Comparison of ENCODE assay signal across 12 cellular contexts in the genomic region with DNA sequence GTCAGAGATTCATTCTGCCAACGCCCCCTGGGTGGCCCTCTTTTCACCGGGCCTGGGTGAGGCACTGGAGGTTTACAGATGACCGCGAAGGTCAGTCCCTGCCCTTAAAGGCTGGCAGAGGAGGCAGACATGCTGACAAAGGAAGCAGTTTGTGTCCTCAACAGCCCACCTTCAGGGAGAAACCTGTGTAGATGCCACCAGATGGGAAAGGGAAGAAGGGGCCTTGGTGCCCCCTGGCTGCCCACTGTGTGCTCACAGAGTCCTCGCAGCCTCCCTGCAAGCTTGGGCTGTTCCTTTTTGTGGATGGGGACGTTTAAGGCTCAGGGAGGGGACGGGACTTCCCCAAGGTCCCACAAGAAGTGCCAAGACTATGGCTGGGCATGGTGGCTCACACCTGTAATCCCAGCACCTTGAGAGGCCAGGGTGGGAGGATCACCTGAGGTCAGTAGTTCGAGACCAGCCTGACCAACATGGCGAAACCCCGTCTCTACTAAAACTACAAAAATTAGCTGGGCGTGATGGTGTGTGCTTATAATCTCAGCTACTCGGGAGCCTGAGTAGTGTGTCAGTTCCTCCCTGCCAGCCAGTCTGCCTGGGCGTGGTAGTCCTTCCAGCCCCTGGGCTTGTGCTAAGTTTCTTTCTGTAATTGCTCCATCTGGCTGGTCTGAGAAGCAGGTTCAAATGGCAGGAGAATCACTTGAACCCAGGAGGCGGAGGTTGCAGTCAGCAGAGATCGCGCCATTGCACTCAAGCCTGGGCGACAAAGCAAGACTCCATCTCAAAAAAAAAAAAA. TPM values are rescaled to one million over a fixed set of nuclear protein-coding genes. Genes with fewer than 3 reads are reported as not detected.
DNase-seq lines count a peak whose midpoint lies in the region; ATAC-seq and TF ChIP-seq lines count a peak whose summit lies in the region.
"Had no signal": no experiment of that assay in that cellular context is flagged by ENCODE, and none has a peak within 500 bp of the region (broad histone marks: within the 10 kb centered on the region; RNA-seq: fewer than 3 reads in every experiment).

No MANE protein-coding gene starts in this region.

- peak overlapping the region; percentile 43 to 76 for H3K4me3 Mint-ChIP-seq in stimulated activated naive B cell treated with anti-CD40 and anti-IgM and Interleukin-4, amounts not matched to agents 10 μg/mL and 1 μg/mL and 100 μg/mL, for 72 hours
- H3K4me3 Mint-ChIP-seq: naive thymus-derived CD4-positive, alpha-beta T cell had no signal

- H3K27me3 Mint-ChIP-seq in stimulated activated naive B cell treated with anti-CD40 and anti-IgM and Interleukin-4, amounts not matched to agents 10 μg/mL and 1 μg/mL and 100 μg/mL, for 72 hours, result no peaks in the 10 kb centered on the region

- H3K36me3 Mint-ChIP-seq in stimulated activated naive B cell treated with anti-CD40 and anti-IgM and Interleukin-4, amounts not matched to agents 10 μg/mL and 1 μg/mL and 100 μg/mL, for 72 hours, result peaks cover 29 to 46% of the 10 kb centered on the region in 2 donors
- H3K36me3 Mint-ChIP-seq: naive thymus-derived CD4-positive, alpha-beta T cell had no signal

- TF ChIP-seq CTCF in WI38 (IDR thresholded peaks at IDR 0.05; ENCODE audit: low read depth, low read length) (peak; percentile 28), fibroblast of the aortic adventitia (IDR thresholded peaks at IDR 0.05; ENCODE audit: insufficient read depth, low read length) (no peak)

- peaks cover 69 to 96% of the 10 kb centered on the region in 2 donors for H3K4me1 Mint-ChIP-seq in stimulated activated naive B cell treated with anti-CD40 and anti-IgM and Interleukin-4, amounts not matched to agents 10 μg/mL and 1 μg/mL and 100 μg/mL, for 72 hours

- ATAC-seq in stimulated activated naive B cell treated with anti-CD40 and anti-IgM and Interleukin-4, amounts not matched to agents 10 μg/mL and 1 μg/mL and 100 μg/mL, for 72 hours (replicated peaks), result no peak
- no peak for ATAC-seq in HG02571 (IDR thresholded peaks at IDR 0.05; ENCODE audit: unreplicated experiment)
- no peak for ATAC-seq in HG02678 (IDR thresholded peaks at IDR 0.05; ENCODE audit: unreplicated experiment)
- ATAC-seq: naive thymus-derived CD4-positive, alpha-beta T cell had no signal

- H3K4me3 ChIP-seq in WI38 (ENCODE audit: low read depth, low read length) (no peak overlapping the region), fibroblast of the aortic adventitia (ENCODE audit: low read depth, low read length) (no peak overlapping the region)

- peak overlapping the region; percentile 97 for H3K27ac Mint-ChIP-seq in stimulated activated naive B cell treated with anti-CD40 and anti-IgM and Interleukin-4, amounts not matched to agents 10 μg/mL and 1 μg/mL and 100 μg/mL, for 72 hours
- H3K27ac Mint-ChIP-seq: naive thymus-derived CD4-positive, alpha-beta T cell had no signal

- DNase-seq in NCI-H1105 treated with DMSO at 0.1 percent for 48 hours (lab: John Stamatoyannopoulos, UW), result peak; percentile 40
- no peak for DNase-seq in NCI-H1105 (lab: John Stamatoyannopoulos, UW)
- peak; percentile 48 for DNase-seq in fibroblast of the aortic adventitia (ENCODE audit: low read depth)
- DNase-seq in stimulated activated naive B cell treated with anti-CD40 and anti-IgM and Interleukin-4, amounts not matched to agents 10 μg/mL and 1 μg/mL and 100 μg/mL, for 72 hours, result no peak
- no peak for DNase-seq in DMS153 treated with DMSO at 0.1 percent for 48 hours (lab: John Stamatoyannopoulos, UW; ENCODE audit: unreplicated experiment)
- DNase-seq: activated effector memory CD4-positive, alpha-beta T cell treated with Interleukin-2 at 50 U/mL for 16 hours; effector CD4-positive, alpha-beta T cell; naive thymus-derived CD4-positive, alpha-beta T cell; NCI-H1417 treated with DMSO at 0.1 percent for 48 hours had no signal

- H3K9me3 Mint-ChIP-seq in stimulated activated naive B cell treated with anti-CD40 and anti-IgM and Interleukin-4, amounts not matched to agents 10 μg/mL and 1 μg/mL and 100 μg/mL, for 72 hours, result no peaks in the 10 kb centered on the region
- H3K9me3 Mint-ChIP-seq: naive thymus-derived CD4-positive, alpha-beta T cell had no signal

RNA-seq across cellular contexts. Expression of a gene that starts 36.2 kb away (rescaled TPM):
- total RNA-seq in fibroblast of the aortic adventitia (ENCODE audit: low replicate concordance), result 44.7 and 64.3 TPM in 2 replicates

Comparison
In these comparisons a context has a peak if more than half of its experiments do, and no peak if none do; other contexts are left out.
1. DNase-seq: peak in NCI-H1105 treated with DMSO at 0.1 percent for 48 hours (single experiment) and fibroblast of the aortic adventitia (single experiment); none in NCI-H1105 (single experiment), stimulated activated naive B cell treated with anti-CD40 and anti-IgM and Interleukin-4, amounts not matched to agents 10 μg/mL and 1 μg/mL and 100 μg/mL, for 72 hours (single experiment) and DMS153 treated with DMSO at 0.1 percent for 48 hours (single experiment).